ENCODE assay signal across 1 cellular context in genomic region chr14:64943556-64943955, GRCh38.
TF ChIP-seq lines count a peak whose summit lies in the region.

No MANE protein-coding gene starts in this region.

TF ChIP-seq in GM23338, 12 proteins besides CTCF, POLR2A, EP300 and RAD21 (continued from another document):
- TF ChIP-seq ZNF462 (CRISPR knock-in tag; IDR thresholded peaks at IDR 0.05) = no peak
- TF ChIP-seq ZNF331 (CRISPR knock-in tag; IDR thresholded peaks at IDR 0.05; ENCODE audit: low read depth) = no peak
- no peak for TF ChIP-seq POLR2AphosphoS5 (IDR thresholded peaks at IDR 0.05; ENCODE audit: low read depth)
- no peak for TF ChIP-seq NANOG (IDR thresholded peaks at IDR 0.05; ENCODE audit: borderline replicate concordance)
- TF ChIP-seq JUNB (IDR thresholded peaks at IDR 0.05; ENCODE audit: unreplicated experiment) = no peak
- TF ChIP-seq EZH2phosphoT487 (IDR thresholded peaks at IDR 0.05; ENCODE audit: unreplicated experiment) = no peak
- no peak for TF ChIP-seq CREB1 (CRISPR knock-in tag; IDR thresholded peaks at IDR 0.05; ENCODE audit: low read depth)
- TF ChIP-seq ETS1 (IDR thresholded peaks at IDR 0.05) = no peak
TF ChIP-seq in GM23338: peak in this region for 0.
